Comparison of ENCODE assay signal across 8 cellular contexts in the genomic region with DNA sequence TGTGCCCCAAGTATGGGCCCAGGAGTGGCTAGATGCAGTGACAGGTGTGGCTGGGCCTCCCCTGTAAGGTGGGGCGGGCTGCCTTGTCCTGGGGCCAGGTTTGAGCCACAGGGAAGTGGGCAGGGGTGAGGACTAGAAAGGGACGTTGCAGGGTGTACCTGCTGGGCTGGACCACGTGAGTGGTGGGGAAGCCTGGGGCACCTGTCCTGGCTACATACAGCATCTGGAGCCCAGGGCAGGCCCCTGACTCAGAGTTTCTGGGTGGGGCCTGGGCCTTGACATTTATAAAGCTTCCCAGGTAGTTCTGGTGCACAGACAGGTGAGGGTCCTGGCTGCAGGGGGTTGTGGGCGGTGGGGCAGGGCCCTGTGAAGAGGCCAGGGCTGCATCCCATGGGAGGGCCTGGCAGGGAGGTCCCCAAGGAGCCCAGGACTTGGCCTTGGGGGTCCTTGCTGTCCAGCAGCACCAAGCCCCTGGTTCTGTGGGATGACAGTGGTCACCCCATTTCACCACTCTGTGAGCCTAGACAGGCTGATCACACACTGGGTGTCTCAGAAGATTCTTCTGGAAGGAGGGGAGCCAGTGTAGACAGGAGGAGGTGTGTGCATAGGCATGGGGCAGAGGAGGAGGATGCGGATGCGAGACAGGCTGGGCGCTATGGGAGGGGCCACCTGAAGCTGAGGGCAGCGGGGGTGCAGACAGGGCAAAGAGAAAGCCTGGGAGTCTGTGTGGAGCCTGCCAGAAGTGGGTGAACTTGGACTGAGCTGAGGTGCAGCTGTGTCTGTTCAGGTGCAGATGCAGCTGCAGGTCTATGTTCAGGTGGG.
DNase-seq lines count a peak whose midpoint lies in the region; TF ChIP-seq lines count a peak whose summit lies in the region.

No MANE protein-coding gene starts in this region.

- no peaks in the 10 kb centered on the region for H3K9me3 Mint-ChIP-seq in neural progenitor cell

- H3K27me3 ChIP-seq in dorsolateral prefrontal cortex (no peaks in the 10 kb centered on the region), neural progenitor cell (no peaks in the 10 kb centered on the region)

- H3K4me3 Mint-ChIP-seq in neural progenitor cell: peak overlapping the region; percentile 9

- H4K20me1 ChIP-seq in neural progenitor cell (ENCODE audit: low read depth): no peaks in the 10 kb centered on the region

- H3K4me1 Mint-ChIP-seq in neural progenitor cell: peaks cover 12% of the 10 kb centered on the region

- no peak overlapping the region for H3K4me2 ChIP-seq in neural progenitor cell

- intact Hi-C loops in dorsolateral prefrontal cortex (cut with DNase I): no loop called here

- H3K27ac ChIP-seq in dorsolateral prefrontal cortex: peak overlapping the region in 5 of 59 donors; percentile 6 to 59 (median 29)
- no peak overlapping the region for H3K27ac ChIP-seq in neural progenitor cell

- H3K9me3 ChIP-seq in neural progenitor cell (ENCODE audit: low read depth): no peaks in the 10 kb centered on the region

- no peak overlapping the region for H3K9ac ChIP-seq in neural progenitor cell

- H3K79me2 ChIP-seq in neural progenitor cell (ENCODE audit: low read depth): no peaks in the 10 kb centered on the region

- TF ChIP-seq CTCF in dorsolateral prefrontal cortex (IDR thresholded peaks at IDR 0.05 in 54 of 56, conservative IDR thresholded peaks at IDR 0.05 in 2 of 56; ENCODE audit: low read depth in 1 of 56, partially characterized antibody in 56 of 56) (no peak), neural progenitor cell (IDR thresholded peaks at IDR 0.05) (no peak)

- H3K36me3 ChIP-seq in neural progenitor cell: no peaks in the 10 kb centered on the region

- H3K4me3 ChIP-seq in dorsolateral prefrontal cortex (no peak overlapping the region), neural progenitor cell (no peak overlapping the region)

- peak; percentile 6 for DNase-seq in DMS114 treated with DMSO at 0.1 percent for 48 hours (lab: John Stamatoyannopoulos, UW; ENCODE audit: unreplicated experiment)
- peak; percentile 78 for DNase-seq in RKO (ENCODE audit: low spot score)
- peak in 8 of 10 donors; percentile 1 to 32 (median 12) for DNase-seq in dorsolateral prefrontal cortex
- no peak for DNase-seq in neural progenitor cell (ENCODE audit: low spot score)
- no peak for DNase-seq in hypothalamus (lab: John Stamatoyannopoulos, UW)
- no peak for DNase-seq in NCI-H526 (lab: John Stamatoyannopoulos, UW)
- no peak for DNase-seq in H4 (ENCODE audit: low spot score)
- DNase-seq in NCI-H2029 treated with DMSO at 0.1 percent for 48 hours (lab: John Stamatoyannopoulos, UW): no peak

- peaks cover 4% of the 10 kb centered on the region for H3K36me3 Mint-ChIP-seq in neural progenitor cell

- no peak overlapping the region for H2AFZ ChIP-seq in neural progenitor cell (replicated peaks)

- H3K4me1 ChIP-seq in neural progenitor cell: peaks cover 11% of the 10 kb centered on the region

- peaks cover 7% of the 10 kb centered on the region for H3K27me3 Mint-ChIP-seq in neural progenitor cell (ENCODE audit: insufficient read depth, low read depth)

- H3F3A ChIP-seq in neural progenitor cell (ENCODE audit: low read depth): no peaks in the 10 kb centered on the region

- peak overlapping the region; percentile 64 for H3K27ac Mint-ChIP-seq in neural progenitor cell

Comparison
In these comparisons a context has a peak if more than half of its experiments do, and no peak if none do; other contexts are left out.
1. DNase-seq: peak in DMS114 treated with DMSO at 0.1 percent for 48 hours (single experiment), RKO (single experiment) and dorsolateral prefrontal cortex (8 of 10); none in neural progenitor cell (single experiment), hypothalamus (0 of 51), NCI-H526 (0 of 2), H4 (single experiment) and NCI-H2029 treated with DMSO at 0.1 percent for 48 hours (single experiment).